ENCODE assay signal across 8 cellular contexts in genomic region chr12:5432011-5432400, GRCh38. TPM values are rescaled to one million over a fixed set of nuclear protein-coding genes. Genes with fewer than 3 reads are reported as not detected.
DNase-seq lines count a peak whose midpoint lies in the region; ATAC-seq and TF ChIP-seq lines count a peak whose summit lies in the region.

Gene NTF3, plus strand, starts transcription at chr12:5432108. Its CDS starts 217 bp downstream, at chr12:5432325.

- H3K27me3 ChIP-seq in iPS-20b (ENCODE audit: insufficient read depth, low read length) (peaks cover 85% of the 10 kb centered on the region), stomach (peaks cover 7 to 89% (median 52%) of the 10 kb centered on the region in 3 donors)

- no peak for ATAC-seq in activated T-cell treated with anti-CD3 and anti-CD28 coated beads, Interleukin-2, amount 50 U/mL, for 4 hours
- ATAC-seq in GM21526 (IDR thresholded peaks at IDR 0.05; ENCODE audit: low FRiP score, unreplicated experiment) = no peak
- ATAC-seq in GM18867 (IDR thresholded peaks at IDR 0.05; ENCODE audit: unreplicated experiment) = no peak

- no peaks in the 10 kb centered on the region for H3K36me3 ChIP-seq in iPS-20b (ENCODE audit: insufficient read depth, low read depth, low read length)
- H3K36me3 ChIP-seq in stomach = no peaks in the 10 kb centered on the region

- no peaks in the 10 kb centered on the region for H3K9me3 Mint-ChIP-seq in activated T-cell treated with anti-CD3 and anti-CD28 coated beads, Interleukin-2, amount 50 U/mL, for 4 hours
- no peaks in the 10 kb centered on the region for H3K9me3 Mint-ChIP-seq in activated naive CD8-positive, alpha-beta T cell treated with anti-CD3 and anti-CD28 coated beads for 36 hours

- peak within 1 kb of the TSS; percentile 40 for H3K4me3 Mint-ChIP-seq in activated T-cell treated with anti-CD3 and anti-CD28 coated beads, Interleukin-2, amount 50 U/mL, for 4 hours
- H3K4me3 Mint-ChIP-seq in activated naive CD8-positive, alpha-beta T cell treated with anti-CD3 and anti-CD28 coated beads for 36 hours = peak within 1 kb of the TSS; percentile 54

- H3K4me1 ChIP-seq in iPS-20b (ENCODE audit: insufficient read depth, low read length) = peaks cover 24% of the 10 kb centered on the region
- peaks cover 26 to 52% (median 51%) of the 10 kb centered on the region in 4 donors for H3K4me1 ChIP-seq in stomach

- H3K27me3 Mint-ChIP-seq in activated T-cell treated with anti-CD3 and anti-CD28 coated beads, Interleukin-2, amount 50 U/mL, for 4 hours (ENCODE audit: low read depth) = peaks cover 41% of the 10 kb centered on the region
- H3K27me3 Mint-ChIP-seq in activated naive CD8-positive, alpha-beta T cell treated with anti-CD3 and anti-CD28 coated beads for 36 hours = peaks cover 57% of the 10 kb centered on the region

- TF ChIP-seq POLR2A in stomach (IDR thresholded peaks at IDR 0.05) = no peak

- no peak for TF ChIP-seq CTCF in stomach (IDR thresholded peaks at IDR 0.05)

- 0 to 1% (median 1%) methylated on average over 28 to 34 of the region's 34 CpGs for WGBS in stomach, 5 donors

- DNase-seq in activated T-cell treated with anti-CD3 and anti-CD28 coated beads, Interleukin-2, amount 50 U/mL, for 4 hours = no peak
- no peak for DNase-seq in activated T-cell treated with anti-CD3 and anti-CD28 coated beads, Interleukin-2, amount 50 U/mL, for 1 hour
- DNase-seq in activated naive CD8-positive, alpha-beta T cell treated with anti-CD3 and anti-CD28 coated beads for 36 hours = no peak
- DNase-seq in stomach (no peak), Ammon's horn (ENCODE audit: low spot score) (no peak)

- H3K27ac ChIP-seq in iPS-20b (ENCODE audit: low read length) = no peak within 1 kb of the TSS
- peak within 1 kb of the TSS; percentile 7 to 80 (median 73) for H3K27ac ChIP-seq in stomach

- H3K4me1 Mint-ChIP-seq in activated T-cell treated with anti-CD3 and anti-CD28 coated beads, Interleukin-2, amount 50 U/mL, for 4 hours (ENCODE audit: low read depth) = peaks cover 9% of the 10 kb centered on the region
- peaks cover 10% of the 10 kb centered on the region for H3K4me1 Mint-ChIP-seq in activated naive CD8-positive, alpha-beta T cell treated with anti-CD3 and anti-CD28 coated beads for 36 hours

- peak within 1 kb of the TSS; percentile 46; the same call in 1 of the 2 replicates for H3K9ac ChIP-seq in iPS-20b (ENCODE audit: low read depth, low read length)

- no peak within 1 kb of the TSS for H3K27ac Mint-ChIP-seq in activated naive CD8-positive, alpha-beta T cell treated with anti-CD3 and anti-CD28 coated beads for 36 hours

- H3K4me3 ChIP-seq in iPS-20b (ENCODE audit: low read length) (peak within 1 kb of the TSS; percentile 72), stomach (peak within 1 kb of the TSS; percentile 47 to 55 (median 52))

- no peak for TF ChIP-seq EP300 in stomach (IDR thresholded peaks at IDR 0.05)

- H3K36me3 Mint-ChIP-seq in activated T-cell treated with anti-CD3 and anti-CD28 coated beads, Interleukin-2, amount 50 U/mL, for 4 hours (ENCODE audit: insufficient read depth) = no peaks in the 10 kb centered on the region
- H3K36me3 Mint-ChIP-seq in activated naive CD8-positive, alpha-beta T cell treated with anti-CD3 and anti-CD28 coated beads for 36 hours = no peaks in the 10 kb centered on the region

- H3K9me3 ChIP-seq in iPS-20b (ENCODE audit: insufficient read depth, low read depth, low read length) (no peaks in the 10 kb centered on the region), stomach (no peaks in the 10 kb centered on the region)

- intact Hi-C loops in stomach (cut with DNase I; ENCODE audit: low total_unique reads) = no loop called here

RNA-seq across cellular contexts. Expression of gene NTF3, which starts in this region (rescaled TPM):
- total RNA-seq in activated T-cell treated with anti-CD3 and anti-CD28 coated beads, Interleukin-2, amount 50 U/mL, for 4 hours = not detected
- not detected for total RNA-seq in activated naive CD8-positive, alpha-beta T cell treated with anti-CD3 and anti-CD28 coated beads for 36 hours
- total RNA-seq in stomach = 1 to 10 TPM in 2 of 5 donors, not detected in 3; 4.0 to 6.2 TPM
- 1 to 10 TPM in 2 of 3 donors, under 1 TPM in 1; 0.87 to 7.3 (median 1.7) TPM for polyA plus RNA-seq in stomach
